34 cellular contexts compared by ENCODE assay signal in the genomic region with DNA sequence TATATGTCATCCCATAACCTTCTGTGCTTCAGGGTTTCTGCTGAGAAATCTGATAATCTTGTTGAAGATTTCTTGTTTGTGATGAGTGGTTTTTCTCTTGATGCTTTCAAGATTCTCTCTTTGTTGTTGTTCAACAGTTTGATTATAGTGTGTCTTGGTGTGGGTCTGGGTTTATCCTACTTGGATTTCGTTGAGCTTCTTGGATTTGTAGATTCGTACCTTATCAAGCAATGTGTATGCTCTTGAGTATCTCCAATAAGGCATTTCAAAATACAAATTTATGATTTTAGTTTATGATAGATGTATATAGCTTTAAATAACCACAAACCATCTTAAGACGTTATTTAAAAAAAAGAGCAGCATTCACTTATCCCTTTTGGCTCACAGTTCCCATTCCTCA.
"Had no signal": no experiment of that assay in that cellular context is flagged by ENCODE, and none has a peak within 500 bp of the region (broad histone marks: within the 10 kb centered on the region; RNA-seq: fewer than 3 reads in every experiment).

No MANE protein-coding gene starts in this region.

- H3K27ac ChIP-seq: ascending aorta, brain microvascular endothelial cell, breast epithelium, WERI-Rb-1 had no signal

- FAIRE-seq: colon, TTC549 had no signal

- H3K4me1 ChIP-seq: ascending aorta, breast epithelium had no signal

- H3K27ac Mint-ChIP-seq: activated CD4-positive, alpha-beta memory T cell treated with anti-CD3 and anti-CD28 coated beads, Interleukin-2, amount 10 ng/mL, durations not matched to agents 7 days and 5 days; activated CD4-positive, alpha-beta T cell treated with anti-CD3 and anti-CD28 coated beads, Interleukin-2, amount 10 ng/mL, durations not matched to agents 24 days and 14 days; activated CD8-positive, alpha-beta memory T cell treated with anti-CD3 and anti-CD28 coated beads, Interleukin-2, amount 10 ng/mL, durations not matched to agents 7 days and 5 days; activated CD8-positive, alpha-beta T cell treated with anti-CD3 and anti-CD28 coated beads, Interleukin-2, amount 10 ng/mL, durations not matched to agents 7 days and 5 days; activated naive CD4-positive, alpha-beta T cell treated with anti-CD3 and anti-CD28 coated beads for 36 hours; activated naive CD8-positive, alpha-beta T cell; activated naive CD8-positive, alpha-beta T cell treated with anti-CD3 and anti-CD28 coated beads, Interleukin-2, amount 10 ng/mL, durations not matched to agents 7 days and 5 days; activated naive CD8-positive, alpha-beta T cell treated with anti-CD3 and anti-CD28 coated beads, Interleukin-2, amount 50 U/mL, for 24 hours; activated T-cell treated with anti-CD3 and anti-CD28 coated beads, Interleukin-2, amount 50 U/mL, for 24 hours; activated T-helper 2 cell treated with anti-CD3 and anti-CD28 coated beads, Interferon-gamma antibody, Interleukin-2, Interleukin-4, amounts not matched to agents 10 μg/mL and 5 μg/mL and 100 μg/mL, durations not matched to agents 14 hours and 24 hours and 36 hours; T-helper 1 cell treated with Interleukin-12 subunit alpha and Interleukin-12 subunit beta and Interleukin-4 antibody, amounts not matched to agents 30 μg/mL and 1 μg/mL, for 36 hours; T-helper 2 cell treated with Interferon-gamma antibody and Interleukin-4, amounts not matched to agents 5 μg/mL and 100 μg/mL, for 36 hours; WTC11 had no signal

- H3K4me3 ChIP-seq: ascending aorta, breast epithelium had no signal

- DNase-seq: activated CD4-positive, alpha-beta memory T cell treated with anti-CD3 and anti-CD28 coated beads, Interleukin-2, amount 10 ng/mL, durations not matched to agents 7 days and 5 days; activated CD4-positive, alpha-beta T cell treated with anti-CD3 and anti-CD28 coated beads for 4 hours; activated CD4-positive, alpha-beta T cell treated with anti-CD3 and anti-CD28 coated beads, Interleukin-2, amount 10 ng/mL, durations not matched to agents 24 days and 14 days; activated CD4-positive, alpha-beta T cell treated with anti-CD3 and anti-CD28 coated beads, Interleukin-2, amount 50 U/mL, for 48 hours; activated CD4-positive, CD25-positive, alpha-beta regulatory T cell; activated CD8-positive, alpha-beta memory T cell treated with anti-CD3 and anti-CD28 coated beads for 24 hours; activated CD8-positive, alpha-beta memory T cell treated with anti-CD3 and anti-CD28 coated beads, Interleukin-2, amount 10 ng/mL, durations not matched to agents 7 days and 5 days; activated CD8-positive, alpha-beta memory T cell treated with anti-CD3 and anti-CD28 coated beads, Interleukin-2, amount 50 U/mL, for 48 hours; activated CD8-positive, alpha-beta T cell treated with anti-CD3 and anti-CD28 coated beads, Interleukin-2, amount 10 ng/mL, durations not matched to agents 7 days and 5 days; activated effector memory CD4-positive, alpha-beta T cell treated with Interleukin-2 at 50 U/mL for 16 hours; activated gamma-delta T cell; activated naive CD4-positive, alpha-beta T cell treated with anti-CD3 and anti-CD28 coated beads for 36 hours; activated naive CD4-positive, alpha-beta T cell treated with anti-CD3 and anti-CD28 coated beads, Interleukin-2, amount 50 U/mL, for 16 hours; activated naive CD8-positive, alpha-beta T cell treated with anti-CD3 and anti-CD28 coated beads, Interleukin-2, amount 10 ng/mL, durations not matched to agents 7 days and 5 days; activated naive CD8-positive, alpha-beta T cell treated with anti-CD3 and anti-CD28 coated beads, Interleukin-2, amount 50 U/mL, for 24 hours; activated T-cell treated with anti-CD3 and anti-CD28 coated beads, Interleukin-2, amount 50 U/mL, for 24 hours; activated T-cell treated with anti-CD3 and anti-CD28 coated beads, Interleukin-2, amount 50 U/mL, for 48 hours; amygdala; anterior cingulate cortex; brain microvascular endothelial cell; central memory CD4-positive, alpha-beta T cell; T-helper 1 cell; T-helper 2 cell; T-helper 9 cell; WERI-Rb-1 had no signal

- H3K36me3 ChIP-seq: brain microvascular endothelial cell, breast epithelium, WERI-Rb-1 had no signal

- H3K27me3 Mint-ChIP-seq: activated CD4-positive, alpha-beta memory T cell treated with anti-CD3 and anti-CD28 coated beads, Interleukin-2, amount 10 ng/mL, durations not matched to agents 7 days and 5 days; activated CD4-positive, alpha-beta T cell treated with anti-CD3 and anti-CD28 coated beads, Interleukin-2, amount 10 ng/mL, durations not matched to agents 24 days and 14 days; activated CD8-positive, alpha-beta memory T cell treated with anti-CD3 and anti-CD28 coated beads, Interleukin-2, amount 10 ng/mL, durations not matched to agents 7 days and 5 days; activated naive CD8-positive, alpha-beta T cell; activated naive CD8-positive, alpha-beta T cell treated with anti-CD3 and anti-CD28 coated beads, Interleukin-2, amount 10 ng/mL, durations not matched to agents 7 days and 5 days; activated naive CD8-positive, alpha-beta T cell treated with anti-CD3 and anti-CD28 coated beads, Interleukin-2, amount 50 U/mL, for 24 hours; activated T-cell treated with anti-CD3 and anti-CD28 coated beads, Interleukin-2, amount 50 U/mL, for 24 hours had no signal

- H3K4me3 Mint-ChIP-seq: activated CD4-positive, alpha-beta memory T cell treated with anti-CD3 and anti-CD28 coated beads, Interleukin-2, amount 10 ng/mL, durations not matched to agents 7 days and 5 days; activated CD4-positive, alpha-beta T cell treated with anti-CD3 and anti-CD28 coated beads, Interleukin-2, amount 10 ng/mL, durations not matched to agents 24 days and 14 days; activated CD8-positive, alpha-beta memory T cell treated with anti-CD3 and anti-CD28 coated beads, Interleukin-2, amount 10 ng/mL, durations not matched to agents 7 days and 5 days; activated CD8-positive, alpha-beta T cell treated with anti-CD3 and anti-CD28 coated beads, Interleukin-2, amount 10 ng/mL, durations not matched to agents 7 days and 5 days; activated naive CD4-positive, alpha-beta T cell treated with anti-CD3 and anti-CD28 coated beads for 36 hours; activated naive CD8-positive, alpha-beta T cell treated with anti-CD3 and anti-CD28 coated beads, Interleukin-2, amount 10 ng/mL, durations not matched to agents 7 days and 5 days; activated naive CD8-positive, alpha-beta T cell treated with anti-CD3 and anti-CD28 coated beads, Interleukin-2, amount 50 U/mL, for 24 hours; activated T-cell treated with anti-CD3 and anti-CD28 coated beads, Interleukin-2, amount 50 U/mL, for 24 hours; T-helper 1 cell treated with Interleukin-12 subunit alpha and Interleukin-12 subunit beta and Interleukin-4 antibody, amounts not matched to agents 30 μg/mL and 1 μg/mL, for 36 hours; T-helper 2 cell treated with Interferon-gamma antibody and Interleukin-4, amounts not matched to agents 5 μg/mL and 100 μg/mL, for 36 hours; WTC11 had no signal
